ENCODE assay signal across 7 cellular contexts in the genomic region with DNA sequence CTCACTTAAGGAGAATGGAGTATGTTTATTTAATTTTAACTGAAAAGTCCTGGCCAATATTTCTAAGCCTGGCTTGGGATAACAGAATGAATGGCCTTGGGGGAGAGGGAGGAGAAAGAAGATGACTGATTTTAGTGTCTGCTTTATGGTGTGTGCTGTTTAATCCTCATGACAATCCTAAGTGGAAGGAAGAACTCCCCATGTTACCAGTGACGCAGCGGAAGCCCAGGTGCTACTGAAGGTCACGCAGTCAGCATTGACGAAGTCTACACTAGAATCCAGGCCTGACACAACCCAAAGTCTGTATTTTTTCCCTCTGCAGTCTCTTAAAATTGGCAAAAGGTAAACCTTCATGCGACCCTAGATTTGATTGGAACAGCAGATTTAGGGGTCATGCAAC. TPM values are rescaled to one million over a fixed set of nuclear protein-coding genes. Genes with fewer than 3 reads are reported as not detected.
"Had no signal": no experiment of that assay in that cellular context is flagged by ENCODE, and none has a peak within 500 bp of the region (broad histone marks: within the 10 kb centered on the region; RNA-seq: fewer than 3 reads in every experiment).

No MANE protein-coding gene starts in this region.

- DNase-seq: GM23248, GOT3, H7, HCEC 1CT, IMR-90 had no signal

- FAIRE-seq: HTR-8/SVneo had no signal

RNA-seq across cellular contexts. Expression of a gene that starts 50.6 kb away (rescaled TPM):
- total RNA-seq: HT-29 had no signal
